Comparison of ENCODE assay signal across 8 cellular contexts in the genomic region with DNA sequence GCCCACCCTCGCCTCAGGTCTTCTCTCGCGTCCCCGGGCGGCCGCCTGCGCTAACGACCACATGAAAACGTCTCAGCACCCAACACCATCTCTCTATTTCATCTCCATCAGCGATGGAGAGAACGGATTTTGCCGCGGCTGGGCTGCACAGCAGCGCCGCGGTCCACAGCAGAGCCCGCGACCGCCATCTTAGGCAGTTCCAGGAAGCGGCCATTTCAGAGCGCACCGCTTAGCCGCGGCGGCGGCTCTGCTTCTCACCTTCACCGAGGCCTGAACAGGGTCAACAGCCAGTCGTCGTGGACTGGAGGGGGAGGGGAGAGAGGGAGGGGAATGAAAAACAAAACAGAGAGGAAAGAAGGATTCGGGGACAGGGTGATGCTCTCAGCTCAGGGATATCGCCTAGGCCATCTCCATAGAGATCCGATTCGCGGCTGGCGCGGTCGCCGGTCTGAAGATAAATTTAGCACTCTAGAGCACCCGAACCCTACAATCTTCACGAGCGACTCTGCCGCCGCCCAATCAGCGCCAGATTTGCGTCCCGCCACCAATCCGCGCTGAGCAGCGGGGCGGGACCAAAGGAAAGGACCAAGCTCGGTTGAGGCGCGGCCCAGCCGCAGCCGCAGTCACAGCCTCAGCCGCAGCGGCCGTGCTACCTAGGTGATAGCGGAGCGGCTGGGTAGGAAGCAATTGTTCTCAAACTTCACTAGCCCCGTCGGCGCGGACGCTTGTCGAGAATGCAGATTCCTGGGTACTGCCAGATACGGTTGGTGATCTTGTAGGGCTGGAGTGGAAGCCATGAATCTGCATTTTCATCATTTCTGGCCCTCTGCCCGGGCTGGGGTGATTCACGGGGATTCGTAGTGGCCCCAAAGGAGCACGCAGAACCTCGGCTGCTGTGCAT. TPM values are rescaled to one million over a fixed set of nuclear protein-coding genes. Genes with fewer than 3 reads are reported as not detected.
A peak's percentile ranks its signal among the peaks of the same experiment; 100 is the strongest.
DNase-seq lines count a peak whose midpoint lies in the region; ATAC-seq and TF ChIP-seq lines count a peak whose summit lies in the region.

A gene (minus strand): TSS at position 450 of the 901 bp plus-strand sequence. CDS start 3,108 bp downstream, outside the sequence.

- no peaks in the 10 kb centered on the region for H4K20me1 ChIP-seq in SU-DHL-6 (ENCODE audit: low read depth, low read length)

- H3K27me3 Mint-ChIP-seq in activated naive CD8-positive, alpha-beta T cell treated with anti-CD3 and anti-CD28 coated beads, Interleukin-2, amount 10 ng/mL, durations not matched to agents 7 days and 5 days = no peaks in the 10 kb centered on the region

- DNase-seq in GM12864 (ENCODE audit: low read depth) = peak; percentile 95
- peak; percentile 96 for DNase-seq in NCI-H128 (lab: John Stamatoyannopoulos, UW; ENCODE audit: unreplicated experiment)
- DNase-seq in activated naive CD8-positive, alpha-beta T cell treated with anti-CD3 and anti-CD28 coated beads, Interleukin-2, amount 10 ng/mL, durations not matched to agents 7 days and 5 days = peak; percentile 97
- DNase-seq in head of caudate nucleus = peak; percentile 96 to 100 (median 98)
- DNase-seq in ovary = peak; percentile 96 to 98 (median 97)
- peak; percentile 98 to 99 for DNase-seq in thyroid gland

- peaks cover 6% of the 10 kb centered on the region; the same call in 1 of the 2 replicates for H3F3A ChIP-seq in SU-DHL-6 (ENCODE audit: insufficient read depth)

- no peaks in the 10 kb centered on the region for H3K9me2 ChIP-seq in SU-DHL-6 (replicated peaks; ENCODE audit: insufficient read depth, low read length)

- peaks cover 1% of the 10 kb centered on the region for H3K4me1 ChIP-seq in ovary (ENCODE audit: insufficient read depth)
- peaks cover 16 to 20% of the 10 kb centered on the region in 2 donors for H3K4me1 ChIP-seq in thyroid gland

- H3K9me3 Mint-ChIP-seq in activated naive CD8-positive, alpha-beta T cell treated with anti-CD3 and anti-CD28 coated beads, Interleukin-2, amount 10 ng/mL, durations not matched to agents 7 days and 5 days = no peaks in the 10 kb centered on the region

- H3K79me2 ChIP-seq in SU-DHL-6 (ENCODE audit: insufficient read depth, low read length) = peaks cover 46% of the 10 kb centered on the region

- peak within 1 kb of the TSS; percentile 86 for H3K27ac ChIP-seq in SU-DHL-6 (ENCODE audit: low read depth, low read length)
- H3K27ac ChIP-seq in ovary = peak within 1 kb of the TSS; percentile 89 to 98
- H3K27ac ChIP-seq in thyroid gland = peak within 1 kb of the TSS; percentile 94 to 99 (median 96)

- 0% methylated on average over 67 to 72 of the region's 72 CpGs for WGBS in ovary, 3 donors
- 0% methylated on average over 32 to 57 of the region's 72 CpGs for WGBS in thyroid gland, 2 donors

- H3K9ac ChIP-seq in SU-DHL-6 (ENCODE audit: low read length) = peak within 1 kb of the TSS; percentile 90

- H3K4me1 Mint-ChIP-seq in activated naive CD8-positive, alpha-beta T cell treated with anti-CD3 and anti-CD28 coated beads, Interleukin-2, amount 10 ng/mL, durations not matched to agents 7 days and 5 days = peaks cover 22% of the 10 kb centered on the region

- TF ChIP-seq EP300 in ovary (IDR thresholded peaks at IDR 0.05) = peak; percentile 27

- POLR2A ChIA-PET in activated naive CD8-positive, alpha-beta T cell treated with anti-CD3 and anti-CD28 coated beads, Interleukin-2, amount 10 ng/mL, durations not matched to agents 7 days and 5 days (lab: Charles Lee) = interaction anchor here (0.6 to 6.2 kb wide), 14 partner anchors 9 to 1284 kb away, joined by 3 to 235 read pairs (median 6); a partner anchor contains a TSS

- H3K36me3 ChIP-seq in SU-DHL-6 (ENCODE audit: low read length) = peaks cover 32% of the 10 kb centered on the region
- H3K36me3 ChIP-seq in ovary = no peaks in the 10 kb centered on the region
- H3K36me3 ChIP-seq in thyroid gland = peaks cover 17 to 25% of the 10 kb centered on the region in 2 donors

- H3K27me3 ChIP-seq in SU-DHL-6 (ENCODE audit: low read length) (no peaks in the 10 kb centered on the region), ovary (no peaks in the 10 kb centered on the region), thyroid gland (no peaks in the 10 kb centered on the region)

- peak; percentile 95 for TF ChIP-seq POLR2A in ovary (IDR thresholded peaks at IDR 0.05)
- peak; percentile 78 to 99 for TF ChIP-seq POLR2A in thyroid gland (IDR thresholded peaks at IDR 0.05)

- intact Hi-C loops in head of caudate nucleus (cut with DNase I) (loop anchor here (2.0 to 5.0 kb wide), 2 partner anchors 49 to 74 kb away; a partner anchor contains a TSS), ovary (cut with DNase I) (loop anchor here in 3 of 4 donors (2.0 to 10.0 kb wide), 2 partner anchors 49 to 53 kb away; a partner anchor contains a TSS), thyroid gland (cut with DNase I) (loop anchor here (5.0 kb wide), 1 partner anchor 51 kb away; a partner anchor contains a TSS)

- peak within 1 kb of the TSS; percentile 87 for H3K4me2 ChIP-seq in SU-DHL-6 (ENCODE audit: low read depth, low read length, poor library complexity, severe bottlenecking)

- H3K9me3 ChIP-seq in SU-DHL-6 (ENCODE audit: insufficient read depth, low read length) = no peaks in the 10 kb centered on the region
- no peaks in the 10 kb centered on the region for H3K9me3 ChIP-seq in ovary
- H3K9me3 ChIP-seq in thyroid gland = no peaks in the 10 kb centered on the region

- H2AFZ ChIP-seq in SU-DHL-6 (ENCODE audit: low read depth, low read length, severe bottlenecking) = peak within 1 kb of the TSS; percentile 87

- TF ChIP-seq CTCF in GM12864 (IDR thresholded peaks at IDR 0.05; ENCODE audit: low read depth, low read length, missing control alignments) = no peak
- TF ChIP-seq CTCF in SU-DHL-6 (IDR thresholded peaks at IDR 0.05; ENCODE audit: insufficient read depth, low read length, poor library complexity, severe bottlenecking) = no peak
- TF ChIP-seq CTCF in ovary (IDR thresholded peaks at IDR 0.05) = peak in 2 of 3 donors; percentile 43 to 53
- peak in 2 of 6 experiments; percentile 7 to 16 for TF ChIP-seq CTCF in thyroid gland (IDR thresholded peaks at IDR 0.05)

- peak within 1 kb of the TSS; percentile 96 for H3K4me3 ChIP-seq in GM12864 (ENCODE audit: low read depth, low read length)
- peak within 1 kb of the TSS; percentile 79 for H3K4me3 ChIP-seq in SU-DHL-6 (ENCODE audit: insufficient read depth, low read length, poor library complexity, severe bottlenecking)
- peak within 1 kb of the TSS; percentile 74 for H3K4me3 ChIP-seq in ovary
- peak within 1 kb of the TSS; percentile 57 to 95 (median 60) for H3K4me3 ChIP-seq in thyroid gland (replicated peaks in 1 of 3)

- H3K27ac Mint-ChIP-seq in activated naive CD8-positive, alpha-beta T cell treated with anti-CD3 and anti-CD28 coated beads, Interleukin-2, amount 10 ng/mL, durations not matched to agents 7 days and 5 days = peak within 1 kb of the TSS; percentile 100

- ATAC-seq in HG02678 (IDR thresholded peaks at IDR 0.05; ENCODE audit: unreplicated experiment) = peak; percentile 92
- ATAC-seq in activated naive CD8-positive, alpha-beta T cell treated with anti-CD3 and anti-CD28 coated beads, Interleukin-2, amount 10 ng/mL, durations not matched to agents 7 days and 5 days (ENCODE audit: low read depth) = peak; percentile 90

- H3K36me3 Mint-ChIP-seq in activated naive CD8-positive, alpha-beta T cell treated with anti-CD3 and anti-CD28 coated beads, Interleukin-2, amount 10 ng/mL, durations not matched to agents 7 days and 5 days = peaks cover 23% of the 10 kb centered on the region

- peak within 1 kb of the TSS; percentile 100 for H3K4me3 Mint-ChIP-seq in activated naive CD8-positive, alpha-beta T cell treated with anti-CD3 and anti-CD28 coated beads, Interleukin-2, amount 10 ng/mL, durations not matched to agents 7 days and 5 days

RNA-seq across cellular contexts. Expression of the gene that starts here (rescaled TPM):
- 10 to 100 TPM; 69.7 to 72.0 TPM for total RNA-seq in activated naive CD8-positive, alpha-beta T cell treated with anti-CD3 and anti-CD28 coated beads, Interleukin-2, amount 10 ng/mL, durations not matched to agents 7 days and 5 days
- 10 to 100 TPM; 27.8 to 69.4 (median 56.9) TPM for total RNA-seq in ovary
- polyA plus RNA-seq in ovary = 10 to 100 TPM; 33.8 to 42.2 TPM
- total RNA-seq in thyroid gland = 10 to 100 TPM; 42.9 to 58.6 (median 52.4) TPM

Comparison
In these comparisons a context has a peak if more than half of its experiments do, and no peak if none do; other contexts are left out.
1. Peak in every context shown above with its lines: DNase-seq, ATAC-seq, H3K4me3 ChIP-seq and H3K27ac ChIP-seq.
2. CTCF ChIP-seq: peak in ovary (2 of 3); none in GM12864 (single experiment) and SU-DHL-6 (single experiment).